11 cellular contexts compared by ENCODE assay signal in genomic region chr6:20900396-20901160, GRCh38.
DNase-seq lines count a peak whose midpoint lies in the region; ATAC-seq and FAIRE-seq lines count a peak whose summit lies in the region.
"Had no signal": no experiment of that assay in that cellular context is flagged by ENCODE, and none has a peak within 500 bp of the region (broad histone marks: within the 10 kb centered on the region; RNA-seq: fewer than 3 reads in every experiment).

No MANE protein-coding gene starts in this region.

- FAIRE-seq in GM18507 (lab: Jason Lieb, UNC): peak; percentile 62
- FAIRE-seq: endometrium had no signal

- DNase-seq in GM18507 (ENCODE audit: extremely low spot score, insufficient read length, low read depth) (no peak), NCI-H1436 treated with DMSO at 0.1 percent for 48 hours (lab: John Stamatoyannopoulos, UW) (peak; percentile 47), ecto neural progenitor cell (ENCODE audit: low spot score) (no peak), SW480 (ENCODE audit: low spot score) (no peak), SIG-M5 treated with dmso at 0.1 percent for 504 hours (lab: John Stamatoyannopoulos, UW; ENCODE audit: unreplicated experiment) (no peak)
- no peak for DNase-seq in effector CD8-positive, alpha-beta T cell (lab: John Stamatoyannopoulos, UW)
- DNase-seq: activated CD4-positive, alpha-beta T cell treated with anti-CD3 and anti-CD28 coated beads for 4 hours; stimulated activated CD4-positive, alpha-beta T cell treated with anti-CD3 and anti-CD28 coated beads, Interleukin-4, amount 100 ng/mL, for 4 hours had no signal

- peak; percentile 92 for ATAC-seq in GM19467 (IDR thresholded peaks at IDR 0.05; ENCODE audit: unreplicated experiment)
- peak; percentile 94 for ATAC-seq in HG02973 (IDR thresholded peaks at IDR 0.05; ENCODE audit: unreplicated experiment)
